8 cellular contexts compared by ENCODE assay signal in the genomic region with DNA sequence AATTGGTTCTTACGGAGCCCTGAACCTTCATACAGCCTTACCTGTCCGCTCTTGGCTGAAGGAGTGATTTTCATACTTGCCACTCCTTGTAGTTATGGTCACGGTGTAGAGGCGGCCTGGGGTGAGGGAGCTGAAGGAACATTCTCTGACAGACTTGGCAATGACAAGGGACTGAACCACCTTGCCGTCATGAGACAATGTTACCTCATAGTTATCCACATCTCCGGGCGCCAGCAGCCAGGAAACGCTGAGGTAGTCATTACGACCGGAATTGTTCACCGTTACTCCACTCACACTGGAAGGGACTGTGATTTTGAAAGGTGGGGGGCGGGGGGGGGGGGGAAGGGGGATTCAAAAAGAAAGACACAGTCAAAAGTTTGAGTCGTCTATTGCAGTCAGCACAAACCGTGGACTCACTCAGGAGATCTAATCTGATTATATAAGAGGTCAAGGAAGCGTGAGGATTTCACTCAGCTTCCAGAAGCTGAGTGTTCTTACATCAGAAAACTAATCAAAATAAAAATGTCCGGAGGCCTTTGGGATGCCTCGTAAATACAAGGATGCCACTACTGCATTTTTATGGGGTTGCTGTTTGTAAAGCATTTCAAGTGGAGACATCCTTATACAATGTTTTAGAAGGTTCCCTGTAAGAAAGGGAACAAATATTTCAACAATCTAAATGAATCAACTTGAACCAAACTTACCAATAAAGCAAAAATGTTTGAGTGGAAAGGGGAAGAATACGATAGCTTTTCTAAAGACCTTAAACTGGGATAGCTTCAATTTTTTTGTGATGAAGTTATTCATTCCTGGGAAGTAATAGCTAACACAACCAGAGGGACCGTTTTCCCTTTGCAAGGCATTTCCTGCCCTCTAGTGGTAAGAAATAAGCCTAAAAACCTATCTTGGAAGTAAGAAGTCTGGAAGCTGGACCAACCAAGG.
A peak's percentile ranks its signal among the peaks of the same experiment; 100 is the strongest.
DNase-seq lines count a peak whose midpoint lies in the region; ATAC-seq and TF ChIP-seq lines count a peak whose summit lies in the region.

No MANE protein-coding gene starts in this region.

- no peaks in the 10 kb centered on the region for H3K36me3 Mint-ChIP-seq in MCF 10A (ENCODE audit: insufficient read depth, unreplicated experiment)

- CTCF ChIA-PET in A673 (lab: Charles Lee): interaction anchor here (0.6 to 1.2 kb wide), 8 partner anchors 13 to 838 kb away, joined by 3 to 10 read pairs (median 6); no protein-coding TSS in a partner anchor
- CTCF ChIA-PET in MCF 10A (lab: Yijun Ruan, JAX): interaction anchor here (0.7 to 4.8 kb wide), 31 partner anchors 8 to 1329 kb away, joined by 3 to 79 read pairs (median 4); no protein-coding TSS in a partner anchor

- no peaks in the 10 kb centered on the region for H3K36me3 ChIP-seq in A673 (ENCODE audit: insufficient read depth, low read length, poor library complexity, severe bottlenecking)
- H3K36me3 ChIP-seq in testis (ENCODE audit: low read depth, missing control alignments): no peaks in the 10 kb centered on the region

- peaks cover 3% of the 10 kb centered on the region for H3K27me3 ChIP-seq in A673 (replicated peaks; ENCODE audit: insufficient read depth, low read depth, low read length, poor library complexity)
- H3K27me3 ChIP-seq in testis: no peaks in the 10 kb centered on the region

- H3K27ac Mint-ChIP-seq in MCF 10A (ENCODE audit: low read depth, unreplicated experiment): no peak overlapping the region

- H3K4me1 ChIP-seq in A673 (ENCODE audit: insufficient read depth, low read length, poor library complexity, severe bottlenecking) (peaks cover 6% of the 10 kb centered on the region), testis (no peaks in the 10 kb centered on the region)

- DNase-seq in A673 (ENCODE audit: low spot score) (peak; percentile 86), GM13977 (ENCODE audit: low spot score) (peak; percentile 38), NCI-H510A treated with DMSO at 0.1 percent for 48 hours (lab: John Stamatoyannopoulos, UW) (peak; percentile 91), MCF 10A (ENCODE audit: unreplicated experiment) (peak; percentile 81), iris pigment epithelial cell (ENCODE audit: low read depth) (peak; percentile 82), testis (peak; percentile 20)

- BruUV-seq in A673 (replicated peaks; lab: Mats Ljungman, UMichigan) (no TSS peak), MCF 10A (replicated peaks; lab: Mats Ljungman, UMichigan) (no TSS peak)

- intact Hi-C loops in A673 (cut with micrococcal nuclease; ENCODE audit: unreplicated experiment): loop anchor here (1.0 to 5.0 kb wide), 3 partner anchors 676 to 794 kb away; no protein-coding TSS in a partner anchor
- intact Hi-C loops in MCF 10A (cut with micrococcal nuclease): loop anchor here (1.0 to 5.0 kb wide), 6 partner anchors 174 to 1219 kb away; a partner anchor contains a TSS
- intact Hi-C loops in testis (cut with DNase I; ENCODE audit: low total_unique reads): loop anchor here (10.0 kb wide), 1 partner anchor 672 kb away; no protein-coding TSS in a partner anchor

- in situ Hi-C loops in GM13977 (cut with MboI; ENCODE audit: low pct_unique_long_range_greater_than_20kb, low sequenced_read_pairs, unreplicated experiment): no loop called here

- no peaks in the 10 kb centered on the region for H3K4me1 Mint-ChIP-seq in MCF 10A (ENCODE audit: insufficient read depth, unreplicated experiment)

- no peak overlapping the region for H3K4me3 Mint-ChIP-seq in MCF 10A (ENCODE audit: unreplicated experiment)

- H3K27me3 Mint-ChIP-seq in MCF 10A (ENCODE audit: insufficient read depth, unreplicated experiment): no peaks in the 10 kb centered on the region

- no peaks in the 10 kb centered on the region for H3K9me3 Mint-ChIP-seq in MCF 10A (ENCODE audit: unreplicated experiment)

- ATAC-seq in HG03432 (IDR thresholded peaks at IDR 0.05; ENCODE audit: unreplicated experiment) (peak; percentile 75), GM18520 (IDR thresholded peaks at IDR 0.05; ENCODE audit: unreplicated experiment) (no peak)

- H3K4me3 ChIP-seq in A673 (ENCODE audit: low read depth, low read length, poor library complexity, severe bottlenecking): no peak overlapping the region
- H3K4me3 ChIP-seq in testis: no peak overlapping the region

- no peak for TF ChIP-seq POLR2A in testis (IDR thresholded peaks at IDR 0.05)

- WGBS in testis, 2 donors: 45 to 47% methylated on average over 16 to 19 of the region's 19 CpGs

- POLR2A ChIA-PET in A673 (lab: Charles Lee; ENCODE audit: low non-redundant PET): interaction anchor here (0.7 kb wide), 1 partner anchor 697 kb away, joined by 3 read pairs; no protein-coding TSS in a partner anchor
- POLR2A ChIA-PET in MCF 10A (lab: Yijun Ruan, JAX): interaction anchor here (0.6 to 2.4 kb wide), 4 partner anchors 143 to 706 kb away, joined by 3 to 11 read pairs (median 6); no protein-coding TSS in a partner anchor

- peak; percentile 79 for TF ChIP-seq CTCF in A673 (conservative IDR thresholded peaks at IDR 0.05; ENCODE audit: low read depth, low read length)
- peak; percentile 76 for TF ChIP-seq CTCF in GM13977 (IDR thresholded peaks at IDR 0.05; ENCODE audit: extremely low read depth, insufficient read depth, missing control alignments)
- peak; percentile 76 for TF ChIP-seq CTCF in MCF 10A (IDR thresholded peaks at IDR 0.05; ENCODE audit: unreplicated experiment)
- peak; percentile 71 to 80 (median 79) for TF ChIP-seq CTCF in testis (IDR thresholded peaks at IDR 0.05)

- H3K9me3 ChIP-seq in A673 (ENCODE audit: low read depth, low read length, poor library complexity, severe bottlenecking): no peaks in the 10 kb centered on the region
- no peaks in the 10 kb centered on the region for H3K9me3 ChIP-seq in testis

- H3K27ac ChIP-seq in A673 (ENCODE audit: low read depth, low read length, poor library complexity, severe bottlenecking): no peak overlapping the region
- H3K27ac ChIP-seq in testis: no peak overlapping the region

Comparison
In these comparisons a context has a peak if more than half of its experiments do, and no peak if none do; other contexts are left out.
1. DNase-seq: peak in every context shown above with its lines; median percentile 91 in NCI-H510A treated with DMSO at 0.1 percent for 48 hours; 86 in A673; 82 in iris pigment epithelial cell; 81 in MCF 10A; 38 in GM13977; 20 in testis.